Comparison of ENCODE assay signal across 7 cellular contexts in the genomic region with DNA sequence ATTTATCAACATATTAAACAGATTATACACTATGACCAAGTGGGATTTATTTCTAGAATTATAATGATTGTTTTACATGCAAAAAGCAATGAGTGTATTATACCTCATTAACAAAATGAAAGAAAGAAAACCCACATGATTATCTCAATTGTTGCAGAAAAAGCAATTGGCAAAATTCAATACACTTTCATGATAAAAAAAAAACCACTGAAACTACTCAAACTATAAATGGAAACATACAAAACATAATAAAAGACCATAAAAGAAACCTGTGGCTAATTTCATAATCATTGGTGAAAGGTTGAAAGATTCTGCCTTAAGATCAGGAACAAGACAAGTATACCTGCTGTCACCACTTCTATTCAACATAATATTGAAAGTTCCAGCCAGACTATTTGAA.
"Had no signal": no experiment of that assay in that cellular context is flagged by ENCODE, and none has a peak within 500 bp of the region (broad histone marks: within the 10 kb centered on the region; RNA-seq: fewer than 3 reads in every experiment).

No MANE protein-coding gene starts in this region.

- FAIRE-seq: G401.6, GM12891, GM12892, GM18507, GM19239 had no signal

- DNase-seq: GDM1, GF-D8 had no signal
